Comparison of ENCODE assay signal across 15 cellular contexts in the genomic region with DNA sequence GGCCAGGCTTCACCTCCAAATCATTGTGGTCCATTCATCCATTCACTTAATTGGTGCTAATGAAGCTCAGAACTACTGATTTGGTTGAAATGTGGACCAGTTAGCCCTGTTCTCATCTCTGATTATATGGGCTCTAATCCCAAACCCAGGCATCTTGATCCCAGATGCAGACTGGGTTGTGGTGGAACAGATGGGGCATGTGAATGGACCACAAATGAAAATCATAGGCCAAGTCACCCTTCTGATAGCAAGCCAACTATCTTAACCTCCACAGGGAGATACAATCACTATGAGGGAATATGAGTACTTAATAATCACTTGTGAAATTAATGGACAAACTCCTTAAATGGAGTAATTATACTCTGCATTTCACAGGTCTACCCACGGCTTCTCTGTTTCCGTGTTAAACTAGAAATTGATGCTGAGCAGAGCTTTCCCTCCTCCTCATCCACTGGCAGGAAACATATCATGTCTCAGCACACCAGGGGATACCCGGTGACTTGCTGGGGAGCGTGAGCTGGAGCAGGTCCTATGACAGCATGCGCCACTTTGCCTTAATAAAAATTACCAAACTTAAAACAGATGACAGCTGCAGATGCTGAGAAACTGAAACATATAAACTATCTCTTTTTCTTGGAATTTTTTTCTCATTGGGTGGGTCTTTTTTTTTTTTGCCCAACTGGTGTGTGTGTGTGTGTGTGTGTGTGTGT.
DNase-seq lines count a peak whose midpoint lies in the region; ATAC-seq, FAIRE-seq and TF ChIP-seq lines count a peak whose summit lies in the region.
"Had no signal": no experiment of that assay in that cellular context is flagged by ENCODE, and none has a peak within 500 bp of the region (broad histone marks: within the 10 kb centered on the region; RNA-seq: fewer than 3 reads in every experiment).

No MANE protein-coding gene starts in this region.

- H3K4me3 ChIP-seq in bronchial epithelial cell (ENCODE audit: low read depth, low read length) (no peak overlapping the region), H7 (ENCODE audit: insufficient read depth, low read depth, low read length) (no peak overlapping the region)
- H3K4me3 ChIP-seq: A549; BLaER1 treated with 17β-estradiol and CSF1 and Interleukin-3, amounts not matched to agents 10 nM and 100 nM had no signal

- DNase-seq in LHCN-M2 (ENCODE audit: low read depth) (peak; percentile 5), bronchial epithelial cell (ENCODE audit: low read depth) (no peak), glutamatergic neuron (no peak), retina (no peak), H7 (no peak)
- DNase-seq: AML-193, Calu3, DMS 273 treated with DMSO at 0.1 percent for 48 hours had no signal

- H3K4me3 Mint-ChIP-seq in glutamatergic neuron (ENCODE audit: unreplicated experiment): peak overlapping the region; percentile 26
- H3K4me3 Mint-ChIP-seq: CD4-positive, CD25-positive, alpha-beta regulatory T cell; IgD-negative memory B cell had no signal

- H3K36me3 ChIP-seq in bronchial epithelial cell (ENCODE audit: control insufficient read depth, insufficient read depth, low read length) (no peaks in the 10 kb centered on the region), H7 (replicated peaks; ENCODE audit: control insufficient read depth, insufficient read depth, low read length) (no peaks in the 10 kb centered on the region)
- H3K36me3 ChIP-seq: BLaER1 treated with 17β-estradiol and CSF1 and Interleukin-3, amounts not matched to agents 10 nM and 100 nM had no signal

- H3K27me3 Mint-ChIP-seq in glutamatergic neuron (ENCODE audit: unreplicated experiment): peaks cover 7% of the 10 kb centered on the region
- H3K27me3 Mint-ChIP-seq: CD4-positive, CD25-positive, alpha-beta regulatory T cell; IgD-negative memory B cell had no signal

- TF ChIP-seq CTCF in bronchial epithelial cell (IDR thresholded peaks at IDR 0.05; ENCODE audit: insufficient read depth, low read length, severe bottlenecking) (no peak), glutamatergic neuron (IDR thresholded peaks at IDR 0.05; ENCODE audit: partially characterized antibody, unreplicated experiment) (no peak)

- ATAC-seq in HG03521 (IDR thresholded peaks at IDR 0.05; ENCODE audit: unreplicated experiment): no peak
- ATAC-seq in HG02870 (IDR thresholded peaks at IDR 0.05; ENCODE audit: unreplicated experiment): no peak
- ATAC-seq: A549, HCT116 had no signal

- peaks cover 20% of the 10 kb centered on the region for H3K4me1 Mint-ChIP-seq in glutamatergic neuron (ENCODE audit: low read depth, unreplicated experiment)
- H3K4me1 Mint-ChIP-seq: CD4-positive, CD25-positive, alpha-beta regulatory T cell; IgD-negative memory B cell had no signal

- FAIRE-seq in bronchial epithelial cell (lab: Jason Lieb, UNC): peak; percentile 50
- FAIRE-seq: A549 had no signal

- H3K27ac Mint-ChIP-seq in glutamatergic neuron (ENCODE audit: unreplicated experiment): peak overlapping the region; percentile 62
- H3K27ac Mint-ChIP-seq: CD4-positive, CD25-positive, alpha-beta regulatory T cell; IgD-negative memory B cell had no signal

- H3K27me3 ChIP-seq in bronchial epithelial cell (ENCODE audit: control insufficient read depth, insufficient read depth, low read length): no peaks in the 10 kb centered on the region
- H3K27me3 ChIP-seq in H7 (ENCODE audit: control insufficient read depth, insufficient read depth, low read length): no peaks in the 10 kb centered on the region
- H3K27me3 ChIP-seq: BLaER1 treated with 17β-estradiol and CSF1 and Interleukin-3, amounts not matched to agents 10 nM and 100 nM had no signal

- peaks cover 3% of the 10 kb centered on the region for H3K9me3 Mint-ChIP-seq in glutamatergic neuron (ENCODE audit: unreplicated experiment)
- H3K9me3 Mint-ChIP-seq: IgD-negative memory B cell had no signal

- H3K36me3 Mint-ChIP-seq in glutamatergic neuron (ENCODE audit: unreplicated experiment): peaks cover 6% of the 10 kb centered on the region
- H3K36me3 Mint-ChIP-seq: CD4-positive, CD25-positive, alpha-beta regulatory T cell; IgD-negative memory B cell had no signal
